In genomic region chr17:81084691-81085419, GRCh38 we compare ENCODE assay signal across 13 cellular contexts. TPM values are rescaled to one million over a fixed set of nuclear protein-coding genes. Genes with fewer than 3 reads are reported as not detected.
DNase-seq lines count a peak whose midpoint lies in the region; ATAC-seq and TF ChIP-seq lines count a peak whose summit lies in the region.
"Had no signal": no experiment of that assay in that cellular context is flagged by ENCODE, and none has a peak within 500 bp of the region (broad histone marks: within the 10 kb centered on the region; RNA-seq: fewer than 3 reads in every experiment).

No MANE protein-coding gene starts in this region.

- H3K27me3 ChIP-seq in breast epithelium (no peaks in the 10 kb centered on the region), right atrium auricular region (no peaks in the 10 kb centered on the region)

- no peaks in the 10 kb centered on the region for H3K9me3 ChIP-seq in breast epithelium
- H3K9me3 ChIP-seq in right atrium auricular region, result no peaks in the 10 kb centered on the region

- H3K27me3 Mint-ChIP-seq in MCF 10A (ENCODE audit: insufficient read depth, unreplicated experiment), result no peaks in the 10 kb centered on the region
- H3K27me3 Mint-ChIP-seq: CD8-positive, alpha-beta memory T cell had no signal

- no peak overlapping the region for H3K27ac Mint-ChIP-seq in MCF 10A (ENCODE audit: low read depth, unreplicated experiment)
- H3K27ac Mint-ChIP-seq: memory B cell had no signal

- peaks cover 34% of the 10 kb centered on the region for H3K36me3 Mint-ChIP-seq in MCF 10A (ENCODE audit: insufficient read depth, unreplicated experiment)
- H3K36me3 Mint-ChIP-seq: memory B cell had no signal

- intact Hi-C loops in breast epithelium (cut with DNase I; ENCODE audit: low total_unique reads), result loop anchor here (5.0 kb wide), 1 partner anchor 303 kb away; no protein-coding TSS in a partner anchor
- intact Hi-C loops in MCF 10A (cut with micrococcal nuclease), result no loop called here

- H3K4me3 ChIP-seq in breast epithelium (no peak overlapping the region), right atrium auricular region (no peak overlapping the region)

- DNase-seq in breast epithelium (ENCODE audit: low spot score in 2 of 2) (no peak), MCF 10A (ENCODE audit: unreplicated experiment) (no peak), right atrium auricular region (ENCODE audit: low spot score) (no peak), nucleus accumbens (lab: John Stamatoyannopoulos, UW) (peak in 31 of 56 donors; percentile 6 to 74 (median 42)), NCI-H2227 (lab: John Stamatoyannopoulos, UW; ENCODE audit: unreplicated experiment) (no peak), COLO668 (lab: John Stamatoyannopoulos, UW; ENCODE audit: unreplicated experiment) (no peak)
- DNase-seq in activated CD4-positive, CD25-positive, alpha-beta regulatory T cell (lab: John Stamatoyannopoulos, UW), result no peak
- DNase-seq: activated effector memory CD4-positive, alpha-beta T cell treated with anti-CD3 and anti-CD28 coated beads, Interleukin-2, amount 50 U/mL, for 16 hours; CD8-positive, alpha-beta memory T cell; NCI-H524 treated with DMSO at 0.1 percent for 48 hours; stimulated activated naive CD8-positive, alpha-beta T cell treated with anti-CD3 and anti-CD28 coated beads, Interleukin-15, Interleukin-2, amounts not matched to agents 100 U/mL and 50 U/mL, for 24 hours had no signal

- ATAC-seq in HG02885 (IDR thresholded peaks at IDR 0.05; ENCODE audit: poor library complexity, unreplicated experiment), result no peak
- ATAC-seq: stimulated activated naive CD8-positive, alpha-beta T cell treated with anti-CD3 and anti-CD28 coated beads, Interleukin-15, Interleukin-2, amounts not matched to agents 100 U/mL and 50 U/mL, for 24 hours had no signal

- H3K9me3 Mint-ChIP-seq in MCF 10A (ENCODE audit: unreplicated experiment), result no peaks in the 10 kb centered on the region
- H3K9me3 Mint-ChIP-seq: CD8-positive, alpha-beta memory T cell; memory B cell had no signal

- H3K4me1 Mint-ChIP-seq in MCF 10A (ENCODE audit: insufficient read depth, unreplicated experiment), result peaks cover 10% of the 10 kb centered on the region
- H3K4me1 Mint-ChIP-seq: memory B cell had no signal

- CTCF ChIA-PET in MCF 10A (lab: Yijun Ruan, JAX), result interaction anchor here (0.7 to 3.0 kb wide), 4 partner anchors 10 to 18 kb away, joined by 3 to 17 read pairs (median 6); no protein-coding TSS in a partner anchor

- peak overlapping the region; percentile 22 to 93 for H3K27ac ChIP-seq in breast epithelium
- H3K27ac ChIP-seq in right atrium auricular region, result peak overlapping the region; percentile 85 to 91

- no peak for TF ChIP-seq CTCF in breast epithelium (IDR thresholded peaks at IDR 0.05)
- no peak for TF ChIP-seq CTCF in MCF 10A (IDR thresholded peaks at IDR 0.05; ENCODE audit: unreplicated experiment)
- no peak for TF ChIP-seq CTCF in right atrium auricular region (IDR thresholded peaks at IDR 0.05)

- no peak overlapping the region for H3K4me3 Mint-ChIP-seq in MCF 10A (ENCODE audit: unreplicated experiment)
- H3K4me3 Mint-ChIP-seq: CD8-positive, alpha-beta memory T cell; memory B cell had no signal

- peaks cover 7 to 10% of the 10 kb centered on the region in 2 donors for H3K4me1 ChIP-seq in breast epithelium
- peaks cover 0 to 60% of the 10 kb centered on the region in 2 donors for H3K4me1 ChIP-seq in right atrium auricular region

- no peak for TF ChIP-seq POLR2A in breast epithelium (IDR thresholded peaks at IDR 0.05)

- no TSS peak for BruUV-seq in MCF 10A (replicated peaks; lab: Mats Ljungman, UMichigan)

- POLR2A ChIA-PET in MCF 10A (lab: Yijun Ruan, JAX), result interaction anchor here (0.6 to 0.9 kb wide), 2 partner anchors 11 to 34 kb away, joined by 3 to 5 read pairs; no protein-coding TSS in a partner anchor

- H3K36me3 ChIP-seq in breast epithelium (no peaks in the 10 kb centered on the region), right atrium auricular region (peaks cover 23% of the 10 kb centered on the region)

RNA-seq across cellular contexts. Expression of gene BAIAP2, which starts 49.9 kb away (rescaled TPM):
- total RNA-seq in breast epithelium (10 to 100 TPM; 21.0 to 47.0 (median 37.6) TPM), MCF 10A (2022) (46.4 and 67.0 TPM in 2 replicates), right atrium auricular region (10 to 100 TPM; 27.9 to 36.5 TPM)

Comparison
In these comparisons a context has a peak if more than half of its experiments do, and no peak if none do; other contexts are left out.
1. DNase-seq: peak in nucleus accumbens (31 of 56); none in breast epithelium (0 of 2), MCF 10A (single experiment), right atrium auricular region (single experiment), NCI-H2227 (single experiment), COLO668 (single experiment) and activated CD4-positive, CD25-positive, alpha-beta regulatory T cell (0 of 4).